Comparison of ENCODE assay signal across 8 cellular contexts in genomic region chr16:1645914-1646525, GRCh38. TPM values are rescaled to one million over a fixed set of nuclear protein-coding genes. Genes with fewer than 3 reads are reported as not detected.
A peak's percentile ranks its signal among the peaks of the same experiment; 100 is the strongest.
DNase-seq lines count a peak whose midpoint lies in the region; ATAC-seq and TF ChIP-seq lines count a peak whose summit lies in the region.

No MANE protein-coding gene starts in this region.

- H3K27me3 ChIP-seq in heart left ventricle: no peaks in the 10 kb centered on the region

- POLR2A ChIA-PET in HEK293T (lab: Yijun Ruan, JAX): no interaction called here

- no peak overlapping the region for H3K27ac ChIP-seq in heart left ventricle

- WGBS in heart left ventricle, 4 donors: 82 to 90% (median 86%) methylated on average over 13 of the region's 13 CpGs

- no peak for TF ChIP-seq POLR2A in heart left ventricle (IDR thresholded peaks at IDR 0.05)

- ATAC-seq in HG03045 (IDR thresholded peaks at IDR 0.05; ENCODE audit: unreplicated experiment) (no peak), heart left ventricle (no peak), HG02973 (IDR thresholded peaks at IDR 0.05; ENCODE audit: unreplicated experiment) (no peak)

- DNase-seq in HT-29 (ENCODE audit: low spot score) (peak; percentile 6), epithelial cell of esophagus (ENCODE audit: low read depth) (peak; percentile 86), heart left ventricle (no peak), HEK293T (ENCODE audit: extremely low spot score) (no peak)
- peak; percentile 25 for DNase-seq in activated CD4-positive, alpha-beta T cell treated with anti-CD3 and anti-CD28 coated beads for 1 hour
- peak; percentile 20 to 32 for DNase-seq in stimulated activated CD8-positive, alpha-beta memory T cell treated with anti-CD3 and anti-CD28 coated beads, Interleukin-15, amount 100 ng/mL, for 4 hours (ENCODE audit: low read depth in 2 of 2)

- H3K9me3 ChIP-seq in heart left ventricle: no peaks in the 10 kb centered on the region

- H3K4me1 ChIP-seq in heart left ventricle: peaks cover 0 to 19% (median 5%) of the 10 kb centered on the region in 12 donors

- CTCF ChIA-PET in HEK293T (lab: Yijun Ruan, JAX): no interaction called here

- no peak for TF ChIP-seq CTCF in epithelial cell of esophagus (IDR thresholded peaks at IDR 0.05; ENCODE audit: insufficient read depth, low read depth, low read length, missing control alignments)
- no peak for TF ChIP-seq CTCF in heart left ventricle (IDR thresholded peaks at IDR 0.05)

- peaks cover 0 to 82% (median 70%) of the 10 kb centered on the region in 9 donors for H3K36me3 ChIP-seq in heart left ventricle

- no peak overlapping the region for H3K4me3 ChIP-seq in epithelial cell of esophagus (ENCODE audit: low read length)
- no peak overlapping the region for H3K4me3 ChIP-seq in heart left ventricle

- intact Hi-C loops in heart left ventricle (cut with DNase I): loop anchor here in 1 of 10 donors (10.0 kb wide), 1 partner anchor 59 kb away; the partner anchor contains the start of gene MAPK8IP3

TF ChIP-seq in HEK293T, 16 proteins besides CTCF, POLR2A, EP300 and RAD21:
- TF ChIP-seq CTBP1 (IDR thresholded peaks at IDR 0.05; ENCODE audit: borderline replicate concordance) (no peak), L3MBTL2 (conservative IDR thresholded peaks at IDR 0.05) (no peak), FOXK2 (IDR thresholded peaks at IDR 0.05) (no peak), NFRKB (IDR thresholded peaks at IDR 0.05) (no peak), FOXA1 (IDR thresholded peaks at IDR 0.05) (no peak), ZNF384 (IDR thresholded peaks at IDR 0.05) (no peak)

RNA-seq across cellular contexts. Expression of gene JPT2, which starts 32.1 kb away (rescaled TPM):
- 96.1 and 106 TPM in 2 replicates for total RNA-seq in HT-29 (2014; rRNA removed; shearing (Covaris generic))
- 10 to 100 TPM; 11.7 to 50.4 (median 34.1) TPM for total RNA-seq in heart left ventricle
- 10 to 100 TPM; 11.0 to 76.1 TPM for polyA plus RNA-seq in heart left ventricle

RNA-seq across cellular contexts. Expression of gene CRAMP1, which starts 33.9 kb away (rescaled TPM):
- 9.7 and 10.6 TPM in 2 replicates for total RNA-seq in HT-29 (2014; rRNA removed; shearing (Covaris generic))
- total RNA-seq in heart left ventricle: 10 to 100 TPM in 6 of 9 donors, 1 to 10 TPM in 3; 7.5 to 16.9 (median 10.7) TPM
- 1 to 10 TPM; 6.2 to 7.9 TPM for polyA plus RNA-seq in heart left ventricle

RNA-seq across cellular contexts. Expression of gene IFT140, which starts 34.1 kb away (rescaled TPM):
- 12.5 and 16.3 TPM in 2 replicates for total RNA-seq in HT-29 (2014; rRNA removed; shearing (Covaris generic))
- 10 to 100 TPM in 1 of 9 donors, 1 to 10 TPM in 8; 6.0 to 10.1 (median 8.0) TPM for total RNA-seq in heart left ventricle
- polyA plus RNA-seq in heart left ventricle: 10 to 100 TPM in 1 of 2 donors, 1 to 10 TPM in 1; 4.8 to 10.2 TPM

RNA-seq across cellular contexts. Expression of gene MAPK8IP3, which starts 60.0 kb away (rescaled TPM):
- total RNA-seq in HT-29 (2014; rRNA removed; shearing (Covaris generic)): 91.6 and 120 TPM in 2 replicates
- total RNA-seq in heart left ventricle: 10 to 100 TPM; 29.5 to 71.3 (median 63.1) TPM
- 10 to 100 TPM; 29.5 to 70.2 TPM for polyA plus RNA-seq in heart left ventricle

Comparison
In these comparisons a context has a peak if more than half of its experiments do, and no peak if none do; other contexts are left out.
1. DNase-seq: peak in HT-29 (single experiment), activated CD4-positive, alpha-beta T cell treated with anti-CD3 and anti-CD28 coated beads for 1 hour (single experiment), epithelial cell of esophagus (single experiment) and stimulated activated CD8-positive, alpha-beta memory T cell treated with anti-CD3 and anti-CD28 coated beads, Interleukin-15, amount 100 ng/mL, for 4 hours (2 of 2); none in heart left ventricle (0 of 5) and HEK293T (single experiment).